13 cellular contexts compared by ENCODE assay signal in genomic region chr1:223776826-223777454, GRCh38.
DNase-seq lines count a peak whose midpoint lies in the region; ATAC-seq and TF ChIP-seq lines count a peak whose summit lies in the region.
"Had no signal": no experiment of that assay in that cellular context is flagged by ENCODE, and none has a peak within 500 bp of the region (broad histone marks: within the 10 kb centered on the region; RNA-seq: fewer than 3 reads in every experiment).

No MANE protein-coding gene starts in this region.

- no peak overlapping the region for H3K4me3 ChIP-seq in CD8-positive, alpha-beta memory T cell (ENCODE audit: low read length)
- H3K4me3 ChIP-seq in Karpas-422 (ENCODE audit: low read length), result no peak overlapping the region
- H3K4me3 ChIP-seq in choroid plexus epithelial cell (ENCODE audit: low read depth, low read length), result no peak overlapping the region
- H3K4me3 ChIP-seq in neural progenitor cell, result no peak overlapping the region
- H3K4me3 ChIP-seq: adrenal gland, SK-N-MC, suprapubic skin had no signal

- no peak for ATAC-seq in HG02981 (IDR thresholded peaks at IDR 0.05; ENCODE audit: unreplicated experiment)

- peaks cover 8 to 86% (median 15%) of the 10 kb centered on the region in 3 donors for H3K36me3 Mint-ChIP-seq in CD8-positive, alpha-beta memory T cell
- H3K36me3 Mint-ChIP-seq in neural progenitor cell, result peaks cover 52% of the 10 kb centered on the region

- peak overlapping the region; percentile 58 for H3K27ac ChIP-seq in CD8-positive, alpha-beta memory T cell (ENCODE audit: low read depth, low read length)
- no peak overlapping the region for H3K27ac ChIP-seq in Karpas-422 (ENCODE audit: low read length)
- no peak overlapping the region for H3K27ac ChIP-seq in neural progenitor cell
- H3K27ac ChIP-seq: SK-N-MC, suprapubic skin had no signal

- no peaks in the 10 kb centered on the region for H3K79me2 ChIP-seq in Karpas-422 (ENCODE audit: low read length)
- no peaks in the 10 kb centered on the region for H3K79me2 ChIP-seq in neural progenitor cell (ENCODE audit: low read depth)

- no peak for TF ChIP-seq CTCF in choroid plexus epithelial cell (conservative IDR thresholded peaks at IDR 0.05; ENCODE audit: low read depth, low read length)
- no peak for TF ChIP-seq CTCF in neural progenitor cell (IDR thresholded peaks at IDR 0.05)

- H3K4me3 Mint-ChIP-seq in CD8-positive, alpha-beta memory T cell, result peak overlapping the region in 1 of 7 donors; percentile 60
- no peak overlapping the region for H3K4me3 Mint-ChIP-seq in neural progenitor cell

- no peaks in the 10 kb centered on the region for H3K27me3 ChIP-seq in CD8-positive, alpha-beta memory T cell (ENCODE audit: insufficient read depth, low read length, poor library complexity, severe bottlenecking)
- H3K27me3 ChIP-seq in Karpas-422 (ENCODE audit: low read length) (no peaks in the 10 kb centered on the region), neural progenitor cell (no peaks in the 10 kb centered on the region)
- H3K27me3 ChIP-seq: adrenal gland, suprapubic skin had no signal

- CTCF ChIA-PET in CD8-positive, alpha-beta memory T cell (lab: Charles Lee), result no interaction called here

- DNase-seq in CD8-positive, alpha-beta memory T cell, result no peak
- DNase-seq in Karpas-422 (peak; percentile 33), choroid plexus epithelial cell (ENCODE audit: low read depth) (peak; percentile 55), neural progenitor cell (ENCODE audit: low spot score) (no peak), SIG-M5 (lab: John Stamatoyannopoulos, UW) (no peak)
- no peak for DNase-seq in central memory CD4-positive, alpha-beta T cell
- DNase-seq: adrenal gland, DMS 273 treated with DMSO at 0.1 percent for 48 hours, NCI-H146, NCI-H774 had no signal

- POLR2A ChIA-PET in CD8-positive, alpha-beta memory T cell (lab: Charles Lee), result no interaction called here

- H4K20me1 ChIP-seq in Karpas-422 (ENCODE audit: insufficient read depth, low read depth, low read length) (no peaks in the 10 kb centered on the region), neural progenitor cell (ENCODE audit: low read depth) (peaks cover 10% of the 10 kb centered on the region)

- H3K4me1 ChIP-seq in CD8-positive, alpha-beta memory T cell (ENCODE audit: insufficient read depth, low read length), result peaks cover 14% of the 10 kb centered on the region
- H3K4me1 ChIP-seq in Karpas-422 (ENCODE audit: low read length), result peaks cover 6% of the 10 kb centered on the region
- peaks cover 12% of the 10 kb centered on the region for H3K4me1 ChIP-seq in neural progenitor cell

- no peaks in the 10 kb centered on the region for H3K9me3 Mint-ChIP-seq in CD8-positive, alpha-beta memory T cell
- H3K9me3 Mint-ChIP-seq in neural progenitor cell, result no peaks in the 10 kb centered on the region

- H3K4me2 ChIP-seq in Karpas-422 (ENCODE audit: low read depth, low read length, poor library complexity, severe bottlenecking) (no peak overlapping the region), neural progenitor cell (no peak overlapping the region)

- H3K27ac Mint-ChIP-seq in CD8-positive, alpha-beta memory T cell, result peak overlapping the region in 7 of 8 donors; percentile 21 to 98 (median 86)
- peak overlapping the region; percentile 26 for H3K27ac Mint-ChIP-seq in neural progenitor cell

- no peaks in the 10 kb centered on the region for H3K9me3 ChIP-seq in CD8-positive, alpha-beta memory T cell (ENCODE audit: low read length)
- H3K9me3 ChIP-seq in Karpas-422 (ENCODE audit: low read length) (no peaks in the 10 kb centered on the region), neural progenitor cell (ENCODE audit: low read depth) (no peaks in the 10 kb centered on the region)
- H3K9me3 ChIP-seq: adrenal gland, suprapubic skin had no signal

- no peaks in the 10 kb centered on the region for H3K9me2 ChIP-seq in Karpas-422 (replicated peaks; ENCODE audit: insufficient read depth, low read length)

- no peak overlapping the region for H2AFZ ChIP-seq in Karpas-422 (ENCODE audit: low read length)
- H2AFZ ChIP-seq in neural progenitor cell (replicated peaks), result no peak overlapping the region

- H3K27me3 Mint-ChIP-seq in CD8-positive, alpha-beta memory T cell, result no peaks in the 10 kb centered on the region
- H3K27me3 Mint-ChIP-seq in neural progenitor cell (ENCODE audit: insufficient read depth, low read depth), result no peaks in the 10 kb centered on the region

- H3F3A ChIP-seq in neural progenitor cell (ENCODE audit: low read depth), result peaks cover 19% of the 10 kb centered on the region

- H3K9ac ChIP-seq in Karpas-422 (ENCODE audit: low read length) (no peak overlapping the region), neural progenitor cell (no peak overlapping the region)

- H3K36me3 ChIP-seq in CD8-positive, alpha-beta memory T cell (ENCODE audit: insufficient read depth, low read length), result peaks cover 39% of the 10 kb centered on the region
- no peaks in the 10 kb centered on the region for H3K36me3 ChIP-seq in Karpas-422 (ENCODE audit: insufficient read depth, low read length)
- peaks cover 20% of the 10 kb centered on the region for H3K36me3 ChIP-seq in neural progenitor cell

- peaks cover 21 to 28% (median 22%) of the 10 kb centered on the region in 3 donors for H3K4me1 Mint-ChIP-seq in CD8-positive, alpha-beta memory T cell
- H3K4me1 Mint-ChIP-seq in neural progenitor cell, result peaks cover 28% of the 10 kb centered on the region

Comparison
In these comparisons a context has a peak if more than half of its experiments do, and no peak if none do; other contexts are left out.
1. DNase-seq: peak in Karpas-422 (single experiment) and choroid plexus epithelial cell (single experiment); none in CD8-positive, alpha-beta memory T cell (0 of 5), neural progenitor cell (single experiment), central memory CD4-positive, alpha-beta T cell (single experiment) and SIG-M5 (single experiment).